Comparison of ENCODE assay signal across 10 cellular contexts in genomic region chr1:162873671-162874666, GRCh38. TPM values are rescaled to one million over a fixed set of nuclear protein-coding genes. Genes with fewer than 3 reads are reported as not detected.
A peak's percentile ranks its signal among the peaks of the same experiment; 100 is the strongest.
DNase-seq lines count a peak whose midpoint lies in the region; ATAC-seq lines count a peak whose summit lies in the region.
"Had no signal": no experiment of that assay in that cellular context is flagged by ENCODE, and none has a peak within 500 bp of the region (broad histone marks: within the 10 kb centered on the region; RNA-seq: fewer than 3 reads in every experiment).

No MANE protein-coding gene starts in this region.

- CTCF ChIA-PET in activated naive CD4-positive, alpha-beta T cell treated with anti-CD3 and anti-CD28 coated beads, Interleukin-2, amount 10 ng/mL, durations not matched to agents 7 days and 5 days (lab: Charles Lee) = no interaction called here
- CTCF ChIA-PET in activated naive CD4-positive, alpha-beta T cell treated with anti-CD3 and anti-CD28 coated beads for 36 hours (lab: Charles Lee) = interaction anchor here (0.7 kb wide), 1 partner anchor 516 kb away, joined by 3 read pairs; no protein-coding TSS in a partner anchor

- DNase-seq in DMS53 treated with DMSO at 0.1 percent for 48 hours (lab: John Stamatoyannopoulos, UW; ENCODE audit: unreplicated experiment) (peak; percentile 95), NCI-H2196 treated with DMSO at 0.1 percent for 48 hours (lab: John Stamatoyannopoulos, UW; ENCODE audit: unreplicated experiment) (peak; percentile 40), dedifferentiated amniotic fluid mesenchymal stem cell (ENCODE audit: extremely low spot score) (peak; percentile 65), non-pigmented ciliary epithelial cell (ENCODE audit: low read depth) (peak; percentile 86)
- no peak for DNase-seq in activated naive CD4-positive, alpha-beta T cell treated with anti-CD3 and anti-CD28 coated beads, Interleukin-2, amount 10 ng/mL, durations not matched to agents 7 days and 5 days
- no peak for DNase-seq in activated naive CD4-positive, alpha-beta T cell treated with anti-CD3 and anti-CD28 coated beads for 36 hours
- DNase-seq: MV-4-11; stimulated activated CD4-positive, alpha-beta T cell treated with anti-CD3 and anti-CD28 coated beads, Interleukin-2, amount 100 ng/mL, for 48 hours had no signal

- no peak overlapping the region for H3K27ac Mint-ChIP-seq in activated naive CD4-positive, alpha-beta T cell treated with anti-CD3 and anti-CD28 coated beads, Interleukin-2, amount 10 ng/mL, durations not matched to agents 7 days and 5 days
- H3K27ac Mint-ChIP-seq in activated naive CD4-positive, alpha-beta T cell treated with anti-CD3 and anti-CD28 coated beads for 36 hours = no peak overlapping the region

- no peak overlapping the region for H3K4me3 Mint-ChIP-seq in activated naive CD4-positive, alpha-beta T cell treated with anti-CD3 and anti-CD28 coated beads, Interleukin-2, amount 10 ng/mL, durations not matched to agents 7 days and 5 days
- H3K4me3 Mint-ChIP-seq in activated naive CD4-positive, alpha-beta T cell treated with anti-CD3 and anti-CD28 coated beads for 36 hours = no peak overlapping the region

- intact Hi-C loops in activated naive CD4-positive, alpha-beta T cell treated with anti-CD3 and anti-CD28 coated beads for 36 hours (cut with micrococcal nuclease) = no loop called here

- peaks cover 31% of the 10 kb centered on the region for H3K27me3 Mint-ChIP-seq in activated naive CD4-positive, alpha-beta T cell treated with anti-CD3 and anti-CD28 coated beads, Interleukin-2, amount 10 ng/mL, durations not matched to agents 7 days and 5 days
- peaks cover 41% of the 10 kb centered on the region for H3K27me3 Mint-ChIP-seq in activated naive CD4-positive, alpha-beta T cell treated with anti-CD3 and anti-CD28 coated beads for 36 hours (ENCODE audit: low read depth)

- no peak for ATAC-seq in HG03097 (IDR thresholded peaks at IDR 0.05; ENCODE audit: low FRiP score, unreplicated experiment)
- no peak for ATAC-seq in HG03378 (IDR thresholded peaks at IDR 0.05; ENCODE audit: unreplicated experiment)

- H3K36me3 Mint-ChIP-seq in activated naive CD4-positive, alpha-beta T cell treated with anti-CD3 and anti-CD28 coated beads, Interleukin-2, amount 10 ng/mL, durations not matched to agents 7 days and 5 days = no peaks in the 10 kb centered on the region
- H3K36me3 Mint-ChIP-seq in activated naive CD4-positive, alpha-beta T cell treated with anti-CD3 and anti-CD28 coated beads for 36 hours (ENCODE audit: low read depth) = peaks cover 1% of the 10 kb centered on the region

- H3K4me1 Mint-ChIP-seq in activated naive CD4-positive, alpha-beta T cell treated with anti-CD3 and anti-CD28 coated beads, Interleukin-2, amount 10 ng/mL, durations not matched to agents 7 days and 5 days = no peaks in the 10 kb centered on the region
- no peaks in the 10 kb centered on the region for H3K4me1 Mint-ChIP-seq in activated naive CD4-positive, alpha-beta T cell treated with anti-CD3 and anti-CD28 coated beads for 36 hours (ENCODE audit: low read depth)

- no peaks in the 10 kb centered on the region for H3K9me3 Mint-ChIP-seq in activated naive CD4-positive, alpha-beta T cell treated with anti-CD3 and anti-CD28 coated beads, Interleukin-2, amount 10 ng/mL, durations not matched to agents 7 days and 5 days
- peaks cover 13% of the 10 kb centered on the region for H3K9me3 Mint-ChIP-seq in activated naive CD4-positive, alpha-beta T cell treated with anti-CD3 and anti-CD28 coated beads for 36 hours

RNA-seq across cellular contexts. Expression of gene CCDC190, which starts 13.0 kb away (rescaled TPM):
- total RNA-seq in activated naive CD4-positive, alpha-beta T cell treated with anti-CD3 and anti-CD28 coated beads for 36 hours = not detected

Comparison
In these comparisons a context has a peak if more than half of its experiments do, and no peak if none do; other contexts are left out.
1. DNase-seq: peak in DMS53 treated with DMSO at 0.1 percent for 48 hours (single experiment), NCI-H2196 treated with DMSO at 0.1 percent for 48 hours (single experiment), dedifferentiated amniotic fluid mesenchymal stem cell (single experiment) and non-pigmented ciliary epithelial cell (single experiment); none in activated naive CD4-positive, alpha-beta T cell treated with anti-CD3 and anti-CD28 coated beads, Interleukin-2, amount 10 ng/mL, durations not matched to agents 7 days and 5 days (single experiment) and activated naive CD4-positive, alpha-beta T cell treated with anti-CD3 and anti-CD28 coated beads for 36 hours (single experiment).